28 cellular contexts compared by ENCODE assay signal in the genomic region with DNA sequence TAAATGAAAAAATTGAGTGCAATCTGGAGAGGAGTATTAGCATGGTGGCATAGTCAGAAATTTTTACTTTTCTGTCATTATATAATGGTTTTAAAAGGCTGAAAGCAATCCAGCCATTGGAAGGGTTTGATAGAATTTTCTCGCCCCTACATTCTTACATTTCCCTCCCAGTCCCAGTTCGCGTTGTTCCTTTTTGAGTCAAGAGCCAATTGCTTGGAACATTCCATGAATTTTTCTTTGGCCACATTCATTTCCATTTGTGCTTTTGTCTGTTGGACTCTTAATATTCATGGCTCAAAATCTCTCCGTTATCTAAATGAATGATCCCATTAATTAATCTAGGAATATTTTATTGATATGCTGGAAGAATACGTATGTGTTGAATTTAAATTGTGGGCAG.
DNase-seq lines count a peak whose midpoint lies in the region; FAIRE-seq and TF ChIP-seq lines count a peak whose summit lies in the region.
"Had no signal": no experiment of that assay in that cellular context is flagged by ENCODE, and none has a peak within 500 bp of the region (broad histone marks: within the 10 kb centered on the region; RNA-seq: fewer than 3 reads in every experiment).

No MANE protein-coding gene starts in this region.

- H3K9ac ChIP-seq in subcutaneous abdominal adipose tissue (ENCODE audit: low read length in 5 of 5), result no peak overlapping the region
- H3K9ac ChIP-seq: BLaER1 treated with 17β-estradiol and CSF1 and Interleukin-3, amounts not matched to agents 10 nM and 100 nM had no signal

- peaks cover 0 to 58% (median 31%) of the 10 kb centered on the region in 5 donors for H3K4me1 ChIP-seq in subcutaneous abdominal adipose tissue (ENCODE audit: control insufficient read depth in 5 of 5, insufficient read depth in 5 of 5, low read length in 5 of 5)
- H3K4me1 ChIP-seq: pancreas, uterus had no signal

- H3K4me3 ChIP-seq in subcutaneous abdominal adipose tissue (ENCODE audit: low read depth in 1 of 5, low read length in 5 of 5), result no peak overlapping the region
- H3K4me3 ChIP-seq: BLaER1 treated with 17β-estradiol and CSF1 and Interleukin-3, amounts not matched to agents 10 nM and 100 nM; K562; pancreas; SJCRH30; uterus had no signal

- no peaks in the 10 kb centered on the region for H3K27me3 ChIP-seq in subcutaneous abdominal adipose tissue (ENCODE audit: control insufficient read depth in 5 of 5, insufficient read depth in 4 of 5, low read length in 5 of 5)
- H3K27me3 ChIP-seq: BLaER1 treated with 17β-estradiol and CSF1 and Interleukin-3, amounts not matched to agents 10 nM and 100 nM; pancreas; SJCRH30; uterus had no signal

- H3K36me3 ChIP-seq in subcutaneous abdominal adipose tissue (ENCODE audit: control insufficient read depth in 5 of 5, insufficient read depth in 5 of 5, low read length in 5 of 5), result no peaks in the 10 kb centered on the region
- H3K36me3 ChIP-seq: pancreas, uterus, WERI-Rb-1 had no signal

- FAIRE-seq in HTR-8/SVneo (lab: Jason Lieb, UNC), result no peak
- FAIRE-seq: K562, pancreas had no signal

- DNase-seq in GM04503 (ENCODE audit: low read depth) (peak; percentile 5), astrocyte of the hippocampus (ENCODE audit: low read depth, low spot score) (peak; percentile 73), iPS-NIHi11 (ENCODE audit: low spot score) (peak; percentile 17), HTR-8/SVneo (ENCODE audit: insufficient read length, low spot score) (no peak), GM20000 (ENCODE audit: low spot score) (no peak), OCI-M2 (lab: John Stamatoyannopoulos, UW; ENCODE audit: unreplicated experiment) (no peak)
- DNase-seq: ACHN; activated CD4-positive, alpha-beta T cell treated with anti-CD3 and anti-CD28 coated beads for 4 hours; activated CD8-positive, alpha-beta T cell treated with anti-CD3 and anti-CD28 coated beads, Interleukin-2, amount 10 ng/mL, durations not matched to agents 7 days and 5 days; activated naive CD4-positive, alpha-beta T cell treated with anti-CD3 and anti-CD28 coated beads, Interleukin-2, amount 10 ng/mL, durations not matched to agents 7 days and 5 days; amygdala; cortex of kidney; effector memory CD8-positive, alpha-beta T cell; foreskin melanocyte; GOT3; NCI-H1105; NCI-H2029; NCI-H510A treated with DMSO at 0.1 percent for 48 hours; pancreas; RPMI8226; SJCRH30; stimulated activated CD4-positive, alpha-beta T cell treated with anti-CD3 and anti-CD28 coated beads, Interleukin-2, amount 100 ng/mL, for 24 hours; T-helper 9 cell; uterus; WERI-Rb-1 had no signal

- no peaks in the 10 kb centered on the region for H3K9me3 ChIP-seq in subcutaneous abdominal adipose tissue (ENCODE audit: control insufficient read depth in 5 of 5, low read length in 5 of 5)
- H3K9me3 ChIP-seq: BLaER1 treated with 17β-estradiol and CSF1 and Interleukin-3, amounts not matched to agents 10 nM and 100 nM; pancreas; SJCRH30; uterus had no signal

- no peak for TF ChIP-seq CTCF in GM20000 (IDR thresholded peaks at IDR 0.05; ENCODE audit: extremely low read depth, missing control alignments)

- H3K27ac ChIP-seq in subcutaneous abdominal adipose tissue (ENCODE audit: low read depth, low read length), result peak overlapping the region; percentile 60
- H3K27ac ChIP-seq: BLaER1 treated with 17β-estradiol and CSF1 and Interleukin-3, amounts not matched to agents 10 nM and 100 nM; pancreas; SJCRH30; uterus; WERI-Rb-1 had no signal

Comparison
In these comparisons a context has a peak if more than half of its experiments do, and no peak if none do; other contexts are left out.
1. DNase-seq: peak in GM04503 (single experiment), astrocyte of the hippocampus (single experiment) and iPS-NIHi11 (single experiment); none in HTR-8/SVneo (single experiment), GM20000 (single experiment) and OCI-M2 (single experiment).